Comparison of ENCODE assay signal across 21 cellular contexts in the genomic region with DNA sequence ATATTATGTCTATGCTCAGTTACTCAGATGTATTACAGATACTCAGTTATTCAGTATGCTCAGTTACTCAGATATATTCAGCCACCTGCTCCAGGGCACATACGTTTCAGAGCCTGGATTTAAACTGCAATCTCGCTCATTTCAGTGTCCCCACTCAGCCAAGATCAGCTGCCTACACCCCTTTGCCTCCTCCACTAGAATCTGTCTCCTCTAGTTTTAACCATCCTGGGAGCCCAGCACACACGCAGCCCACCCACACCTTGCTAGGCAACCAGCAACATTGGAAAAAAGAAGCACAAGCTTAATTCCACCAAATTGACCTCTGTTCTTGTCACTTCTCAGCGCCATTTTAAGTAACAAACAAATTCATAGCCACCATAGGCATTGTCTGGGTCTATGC.
"Had no signal": no experiment of that assay in that cellular context is flagged by ENCODE, and none has a peak within 500 bp of the region (broad histone marks: within the 10 kb centered on the region; RNA-seq: fewer than 3 reads in every experiment).

No MANE protein-coding gene starts in this region.

- H3K9me3 ChIP-seq: esophagus squamous epithelium, heart right ventricle, left lung, lower lobe of right lung, mucosa of descending colon had no signal

- H3K4me1 Mint-ChIP-seq: mesothelial cell of epicardium, naive B cell had no signal

- DNase-seq: dermis blood vessel endothelial cell; effector CD4-positive, alpha-beta T cell; effector memory CD4-positive, alpha-beta T cell; erythroblast; esophagus squamous epithelium; foreskin keratinocyte; glutamatergic neuron; heart right ventricle; hippocampal formation; left cardiac atrium; left lung; left ventricle myocardium superior; lower lobe of right lung; mesenchymal stem cell; mucosa of descending colon; naive B cell had no signal

- H3K4me3 ChIP-seq: coronary artery, dorsolateral prefrontal cortex, esophagus squamous epithelium, heart right ventricle, left lung, lower lobe of right lung, mucosa of descending colon had no signal

- H3K27ac Mint-ChIP-seq: mesothelial cell of epicardium, naive B cell had no signal

- H3K27me3 ChIP-seq: dorsolateral prefrontal cortex, esophagus squamous epithelium, foreskin keratinocyte, heart right ventricle, left lung had no signal

- H3K36me3 Mint-ChIP-seq: mesothelial cell of epicardium, naive B cell had no signal

- ATAC-seq: esophagus mucosa, foreskin keratinocyte, heart right ventricle, left cardiac atrium, left lung, left ventricle myocardium superior, lower lobe of right lung, mucosa of descending colon had no signal

- H3K4me1 ChIP-seq: esophagus squamous epithelium, foreskin keratinocyte, heart right ventricle, left lung, lower lobe of right lung had no signal

- H3K27me3 Mint-ChIP-seq: naive B cell had no signal

- H3K4me3 Mint-ChIP-seq: mesothelial cell of epicardium, naive B cell had no signal

- H3K36me3 ChIP-seq: esophagus squamous epithelium, heart right ventricle, left lung, lower lobe of right lung had no signal

- H3K27ac ChIP-seq: coronary artery, epithelial cell of prostate, esophagus squamous epithelium, foreskin keratinocyte, heart right ventricle, left lung, lower lobe of right lung had no signal
